ENCODE assay signal across 32 cellular contexts in the genomic region with DNA sequence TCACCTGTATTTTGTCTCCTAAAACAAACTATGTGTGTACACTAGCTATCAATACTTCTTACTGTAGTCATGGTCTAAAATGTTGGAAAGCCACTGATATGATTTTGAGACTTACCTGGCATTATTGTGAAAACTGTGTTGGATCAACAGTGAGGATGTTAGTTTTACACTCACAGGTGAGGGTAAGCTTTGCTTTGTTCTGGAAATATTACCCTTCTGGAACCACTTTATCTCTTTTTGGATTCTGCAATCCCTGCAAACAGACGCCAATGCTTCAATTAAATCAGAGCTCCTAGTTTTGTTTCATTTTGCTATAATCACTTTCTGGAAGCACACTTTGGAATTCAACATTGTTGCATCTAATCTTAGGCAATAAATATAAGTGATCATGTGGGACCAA.
DNase-seq lines count a peak whose midpoint lies in the region; ATAC-seq, FAIRE-seq and TF ChIP-seq lines count a peak whose summit lies in the region.
"Had no signal": no experiment of that assay in that cellular context is flagged by ENCODE, and none has a peak within 500 bp of the region (broad histone marks: within the 10 kb centered on the region; RNA-seq: fewer than 3 reads in every experiment).

No MANE protein-coding gene starts in this region.

- H4K5ac ChIP-seq in mesendoderm (ENCODE audit: low read length) = no peak overlapping the region

- no TSS peak for BruUV-seq in HepG2 (replicated peaks; lab: Mats Ljungman, UMichigan)

- no peaks in the 10 kb centered on the region for H4K20me1 ChIP-seq in HepG2 (ENCODE audit: insufficient read depth, low read length)
- H4K20me1 ChIP-seq: BLaER1; BLaER1 treated with 17β-estradiol and CSF1 and Interleukin-3, amounts not matched to agents 10 nM and 100 nM had no signal

- H3K4ac ChIP-seq in mesendoderm (ENCODE audit: low read depth, low read length) = no peak overlapping the region

- no peak overlapping the region for H2AFZ ChIP-seq in HepG2 (ENCODE audit: low read length)

- no peak overlapping the region for H3K4me3 ChIP-seq in right lobe of liver
- no peak overlapping the region for H3K4me3 ChIP-seq in HepG2 (replicated peaks in 1 of 3; ENCODE audit: insufficient read depth in 1 of 3, low read depth in 2 of 3, low read length in 3 of 3)
- H3K4me3 ChIP-seq in mesendoderm (ENCODE audit: low read length) = no peak overlapping the region
- H3K4me3 ChIP-seq: A549; BLaER1; BLaER1 treated with 17β-estradiol and CSF1 and Interleukin-3, amounts not matched to agents 10 nM and 100 nM had no signal

- ATAC-seq in right lobe of liver (peak; percentile 42 to 61 (median 56)), HepG2 (no peak), left lobe of liver (peak; percentile 63)
- ATAC-seq: A549; CD8-positive, alpha-beta T cell had no signal

- no peak overlapping the region for H2AK5ac ChIP-seq in mesendoderm (ENCODE audit: low read length)

- FAIRE-seq in HepG2 (lab: Jason Lieb, UNC) (no peak), GM12891 (lab: Jason Lieb, UNC) (no peak)
- FAIRE-seq: A204.1, A549, D721Med had no signal

- POLR2A ChIA-PET in HepG2 (lab: Yijun Ruan, JAX) = no interaction called here

- CTCF ChIA-PET in HepG2 (lab: Yijun Ruan, JAX; ENCODE audit: low intra/inter-chr PET ratio, low total read pairs) = no interaction called here

- H3K4me2 ChIP-seq in HepG2 (ENCODE audit: low read depth, low read length) (no peak overlapping the region), mesendoderm (ENCODE audit: low read length) (no peak overlapping the region)
- H3K4me2 ChIP-seq: A549; BLaER1; BLaER1 treated with 17β-estradiol and CSF1 and Interleukin-3, amounts not matched to agents 10 nM and 100 nM had no signal

- in situ Hi-C loops in HepG2 (cut with HindIII; ENCODE audit: extremely low pct_ligation_motif_present, low pct_unique_long_range_greater_than_20kb) = no loop called here

- H3K27ac ChIP-seq in right lobe of liver (no peak overlapping the region), HepG2 (ENCODE audit: extremely low read length, insufficient read depth, low read length) (no peak overlapping the region), mesendoderm (ENCODE audit: low read depth, low read length) (no peak overlapping the region)
- H3K27ac ChIP-seq: 22Rv1; A549; BLaER1; BLaER1 treated with 17β-estradiol and CSF1 and Interleukin-3, amounts not matched to agents 10 nM and 100 nM; C4-2B had no signal

- TF ChIP-seq POLR2A in right lobe of liver (IDR thresholded peaks at IDR 0.05) = no peak
- no peak for TF ChIP-seq POLR2A in HepG2 (IDR thresholded peaks at IDR 0.05; ENCODE audit: insufficient read depth in 1 of 2, low read depth in 2 of 2, low read length in 2 of 2)
- TF ChIP-seq POLR2A in GM12891 (IDR thresholded peaks at IDR 0.05; ENCODE audit: low read depth, low read length) = no peak

- H3K9me3 ChIP-seq in right lobe of liver (no peaks in the 10 kb centered on the region), HepG2 (ENCODE audit: low read length) (no peaks in the 10 kb centered on the region)
- H3K9me3 ChIP-seq: A549, BE2C, BLaER1, Caco-2 had no signal

- H3K18ac ChIP-seq in mesendoderm (ENCODE audit: low read length) = no peak overlapping the region

- H3K27me3 ChIP-seq in right lobe of liver = no peaks in the 10 kb centered on the region
- no peaks in the 10 kb centered on the region for H3K27me3 ChIP-seq in HepG2 (ENCODE audit: control insufficient read depth in 1 of 2, insufficient read depth in 2 of 2, low read length in 2 of 2)
- peaks cover 7% of the 10 kb centered on the region for H3K27me3 ChIP-seq in mesendoderm (ENCODE audit: insufficient read depth, low read length, poor library complexity)
- H3K27me3 ChIP-seq: BE2C; BLaER1; BLaER1 treated with 17β-estradiol and CSF1 and Interleukin-3, amounts not matched to agents 10 nM and 100 nM had no signal

- no peaks in the 10 kb centered on the region for H3K79me2 ChIP-seq in HepG2 (ENCODE audit: insufficient read depth, low read length)
- H3K79me2 ChIP-seq in mesendoderm (ENCODE audit: control insufficient read depth, insufficient read depth, low read length) = no peaks in the 10 kb centered on the region

- H3K4me1 ChIP-seq in right lobe of liver = peaks cover 0 to 25% (median 3%) of the 10 kb centered on the region in 4 donors
- H3K4me1 ChIP-seq in HepG2 (ENCODE audit: insufficient read depth, low read length) = peaks cover 34% of the 10 kb centered on the region
- H3K4me1 ChIP-seq in mesendoderm (ENCODE audit: control insufficient read depth, low read depth, low read length) = peaks cover 13% of the 10 kb centered on the region
- H3K4me1 ChIP-seq: A549, BE2C had no signal

- H2BK120ac ChIP-seq in mesendoderm (ENCODE audit: low read depth, low read length) = no peak overlapping the region

- no peak overlapping the region for H2BK5ac ChIP-seq in mesendoderm (ENCODE audit: low read length)

- no peak overlapping the region for H3K23ac ChIP-seq in mesendoderm (ENCODE audit: low read length)

- TF ChIP-seq CTCF in right lobe of liver (IDR thresholded peaks at IDR 0.05) (no peak), HepG2 (CRISPR knock-in tag; IDR thresholded peaks at IDR 0.05) (no peak)

- peak overlapping the region; percentile 56 for H4K8ac ChIP-seq in mesendoderm (ENCODE audit: low read depth, low read length)

- H2BK15ac ChIP-seq in mesendoderm (replicated peaks; ENCODE audit: low read depth) = no peak overlapping the region

- intact Hi-C loops in right lobe of liver (cut with DNase I) = no loop called here
- intact Hi-C loops in HepG2 (cut with micrococcal nuclease; ENCODE audit: unreplicated experiment) = no loop called here

- 15% methylated on average over 1 of the region's 1 CpG for WGBS in right lobe of liver (ENCODE audit: insufficient coverage, low coverage, low lambda C conversion rate, missing lambda C conversion rate)
- 0% methylated on average over 1 of the region's 1 CpG for WGBS in HepG2 (ENCODE audit: low lambda C conversion rate)
- no CpG with 5 or more reads among the region's 1 CpG for WGBS in mesendoderm (ENCODE audit: extremely low coverage, insufficient coverage, low lambda C conversion rate)

- TF ChIP-seq EP300 in HepG2 (IDR thresholded peaks at IDR 0.05; ENCODE audit: low read depth in 2 of 2, low read length in 2 of 2) (no peak), HepG2 (CRISPR knock-in tag; IDR thresholded peaks at IDR 0.05; ENCODE audit: borderline replicate concordance) (no peak)

- no peaks in the 10 kb centered on the region for H3K79me1 ChIP-seq in mesendoderm (ENCODE audit: low read length)

- TF ChIP-seq RAD21 in HepG2 (CRISPR knock-in tag; IDR thresholded peaks at IDR 0.05) = no peak

- H3K36me3 ChIP-seq in right lobe of liver (no peaks in the 10 kb centered on the region), HepG2 (replicated peaks in 1 of 2; ENCODE audit: control insufficient read depth in 1 of 2, insufficient read depth in 2 of 2, low read length in 2 of 2) (no peaks in the 10 kb centered on the region), mesendoderm (ENCODE audit: control insufficient read depth, insufficient read depth, low read length) (no peaks in the 10 kb centered on the region)
- H3K36me3 ChIP-seq: BE2C; BLaER1; BLaER1 treated with 17β-estradiol and CSF1 and Interleukin-3, amounts not matched to agents 10 nM and 100 nM had no signal

- H3K56ac ChIP-seq in mesendoderm (ENCODE audit: low read length) = no peak overlapping the region

- DNase-seq in right lobe of liver (no peak), HepG2 (ENCODE audit: low spot score) (no peak), left lobe of liver (ENCODE audit: low spot score) (no peak), mesendoderm (no peak), COR-L47 (lab: John Stamatoyannopoulos, UW) (no peak), GM12891 (ENCODE audit: insufficient read length, low spot score) (no peak)
- DNase-seq: 8988T; ACHN; AML-193; BE2C; C1 segment of cervical spinal cord; Caco-2; Calu3; CD4-positive, alpha-beta memory T cell; CD4-positive, alpha-beta T cell; CD4-positive, CD25-positive, alpha-beta regulatory T cell; CD8-positive, alpha-beta memory T cell; CD8-positive, alpha-beta T cell; DMS 273 treated with DMSO at 0.1 percent for 48 hours; DMS153; DMS53; DMS79; DMS79 treated with DMSO at 0.1 percent for 48 hours; DND-41; EL had no signal

- no peak overlapping the region for H3K9ac ChIP-seq in HepG2 (ENCODE audit: insufficient read depth, low read depth, low read length)
- no peak overlapping the region for H3K9ac ChIP-seq in mesendoderm (ENCODE audit: low read length)
- H3K9ac ChIP-seq: BLaER1; BLaER1 treated with 17β-estradiol and CSF1 and Interleukin-3, amounts not matched to agents 10 nM and 100 nM had no signal

TF ChIP-seq in HepG2, 621 proteins besides CTCF, POLR2A, EP300 and RAD21 (continues in another document):
- TF ChIP-seq, protein P1, sequence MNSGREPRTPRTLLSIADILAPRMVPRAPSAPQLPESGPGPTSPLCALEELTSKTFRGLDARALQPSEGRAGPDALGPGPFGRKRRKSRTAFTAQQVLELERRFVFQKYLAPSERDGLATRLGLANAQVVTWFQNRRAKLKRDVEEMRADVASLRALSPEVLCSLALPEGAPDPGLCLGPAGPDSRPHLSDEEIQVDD (CRISPR knock-in tag; IDR thresholded peaks at IDR 0.05; ENCODE audit: borderline replicate concordance) = no peak

TF ChIP-seq in GM12891, 5 proteins besides CTCF, POLR2A, EP300 and RAD21:
- TF ChIP-seq SPI1 (IDR thresholded peaks at IDR 0.05; ENCODE audit: low read depth, low read length) = no peak
- TF ChIP-seq POLR2AphosphoS5 (IDR thresholded peaks at IDR 0.05; ENCODE audit: low read depth, low read length) = no peak
- TF ChIP-seq PAX5 (IDR thresholded peaks at IDR 0.05; ENCODE audit: insufficient read depth, low read length, severe bottlenecking) = no peak
- TF ChIP-seq POU2F2 (IDR thresholded peaks at IDR 0.05; ENCODE audit: low read depth, low read length) = no peak
- TF ChIP-seq TAF1 (IDR thresholded peaks at IDR 0.05; ENCODE audit: low read depth, low read length) = no peak
